Comparison of ENCODE assay signal across 1 cellular context in genomic region chr19:15332311-15332996, GRCh38.
TF ChIP-seq lines count a peak whose summit lies in the region.

Gene BRD4, minus strand, starts transcription at chr19:15332539. Its CDS starts 59,440 bp downstream, at chr19:15273099.

TF ChIP-seq in K562, 482 proteins besides CTCF, POLR2A, EP300 and RAD21 (continued from another document and continues in another):
- TF ChIP-seq FOSL1 (tag; conservative IDR thresholded peaks at IDR 0.05) (0 out of 2 replicates have a peak, but pooled peaks have one; percentile 41), MIER1 (IDR thresholded peaks at IDR 0.05; ENCODE audit: low read depth) (peak; percentile 65; the same call in 1 of the 2 replicates), PPARD (CRISPR knock-in tag; IDR thresholded peaks at IDR 0.05) (no peak), ZFP30 (CRISPR knock-in tag; IDR thresholded peaks at IDR 0.05; ENCODE audit: borderline replicate concordance) (no peak), CREM (IDR thresholded peaks at IDR 0.05; ENCODE audit: low read depth) (peak; percentile 12; the same call in 1 of the 2 replicates), ZEB2 (IDR thresholded peaks at IDR 0.05) (no peak), EP400 (IDR thresholded peaks at IDR 0.05) (peak; percentile 13; the same call in 1 of the 2 replicates), MTA3 (IDR thresholded peaks at IDR 0.05; ENCODE audit: borderline replicate concordance) (0 out of 2 replicates have a peak, but pooled peaks have one; percentile 14), ZNF644 (tag; IDR thresholded peaks at IDR 0.05; ENCODE audit: low read depth) (peak; percentile 80; the same call in 1 of the 2 replicates), SUPT5H (IDR thresholded peaks at IDR 0.05) (peak; percentile 53; the same call in 1 of the 2 replicates), IRF2 (CRISPR knock-in tag; IDR thresholded peaks at IDR 0.05) (no peak), ZBTB33 (CRISPR knock-in tag; IDR thresholded peaks at IDR 0.05) (no peak), MYC (IDR thresholded peaks at IDR 0.05; ENCODE audit: low read depth, low read length) (no peak), MYC (CRISPR knock-in tag; IDR thresholded peaks at IDR 0.05; ENCODE audit: borderline replicate concordance, low read depth) (peak; percentile 28; the same call in 1 of the 2 replicates), SNRNP70 (optimal IDR thresholded peaks at IDR 0.05; ENCODE audit: low read depth, low read length) (no peak), ZNF707 (CRISPR knock-in tag; conservative IDR thresholded peaks at IDR 0.05) (no peak), POLR2H (tag; IDR thresholded peaks at IDR 0.05; ENCODE audit: low read depth) (peak; percentile 53), ZBTB11 (CRISPR knock-in tag; IDR thresholded peaks at IDR 0.05) (peak in 1 of 3 experiments; percentile 47; a peak in 1 of 6 replicates), ETS1 (conservative IDR thresholded peaks at IDR 0.05; ENCODE audit: control insufficient read depth, low read depth, low read length) (0 out of 2 replicates have a peak, but pooled peaks have one; percentile 18), RHOXF2B (CRISPR knock-in tag; conservative IDR thresholded peaks at IDR 0.05) (no peak), ID3 (CRISPR knock-in tag; IDR thresholded peaks at IDR 0.05) (no peak), ID3 (tag; IDR thresholded peaks at IDR 0.05) (no peak), ZNF197 (CRISPR knock-in tag; IDR thresholded peaks at IDR 0.05; ENCODE audit: low read depth) (peak; percentile 87; the same call in 1 of the 2 replicates), POLR2B (IDR thresholded peaks at IDR 0.05; ENCODE audit: low read depth, partially characterized antibody) (peak; percentile 53), JUNB (CRISPR knock-in tag; conservative IDR thresholded peaks at IDR 0.05) (no peak), MAZ (CRISPR knock-in tag; conservative IDR thresholded peaks at IDR 0.05 in 1 of 2, IDR thresholded peaks at IDR 0.05 in 1 of 2) (peak in 1 of 2 experiments; percentile 17; a peak in 1 of 4 replicates), SRF (CRISPR knock-in tag; IDR thresholded peaks at IDR 0.05) (no peak), SMAD3 (CRISPR knock-in tag; conservative IDR thresholded peaks at IDR 0.05) (no peak), PCBP2 (IDR thresholded peaks at IDR 0.05; ENCODE audit: low read depth, low read length, poor library complexity, severe bottlenecking) (no peak), TAF1 (IDR thresholded peaks at IDR 0.05; ENCODE audit: control insufficient read depth, extremely low read depth, insufficient read depth, low read length, severe bottlenecking) (peak; percentile 12), RBBP5 (IDR thresholded peaks at IDR 0.05; ENCODE audit: borderline replicate concordance, insufficient read depth, low read length, poor library complexity, severe bottlenecking) (peak; percentile 45), HMGN3 (IDR thresholded peaks at IDR 0.05; ENCODE audit: borderline replicate concordance, extremely low read depth, insufficient read length, low read depth, low read length) (peak; percentile 11), RBFOX2 (IDR thresholded peaks at IDR 0.05; ENCODE audit: low read depth, low read length) (peak; percentile 50), ZBTB40 (IDR thresholded peaks at IDR 0.05) (peak; percentile 45; the same call in 1 of the 2 replicates), ZBTB40 (CRISPR knock-in tag; IDR thresholded peaks at IDR 0.05) (no peak), ZNF766 (CRISPR knock-in tag; conservative IDR thresholded peaks at IDR 0.05) (peak; percentile 80), NRF1 (conservative IDR thresholded peaks at IDR 0.05 in 1 of 2, IDR thresholded peaks at IDR 0.05 in 1 of 2) (peak in 1 of 2 experiments; percentile 31; a peak in 2 of 4 replicates), ELF4 (CRISPR knock-in tag; IDR thresholded peaks at IDR 0.05) (no peak), RB1 (IDR thresholded peaks at IDR 0.05; ENCODE audit: low read depth) (0 out of 2 replicates have a peak, but pooled peaks have one; percentile 8)
- TF ChIP-seq, protein P1, sequence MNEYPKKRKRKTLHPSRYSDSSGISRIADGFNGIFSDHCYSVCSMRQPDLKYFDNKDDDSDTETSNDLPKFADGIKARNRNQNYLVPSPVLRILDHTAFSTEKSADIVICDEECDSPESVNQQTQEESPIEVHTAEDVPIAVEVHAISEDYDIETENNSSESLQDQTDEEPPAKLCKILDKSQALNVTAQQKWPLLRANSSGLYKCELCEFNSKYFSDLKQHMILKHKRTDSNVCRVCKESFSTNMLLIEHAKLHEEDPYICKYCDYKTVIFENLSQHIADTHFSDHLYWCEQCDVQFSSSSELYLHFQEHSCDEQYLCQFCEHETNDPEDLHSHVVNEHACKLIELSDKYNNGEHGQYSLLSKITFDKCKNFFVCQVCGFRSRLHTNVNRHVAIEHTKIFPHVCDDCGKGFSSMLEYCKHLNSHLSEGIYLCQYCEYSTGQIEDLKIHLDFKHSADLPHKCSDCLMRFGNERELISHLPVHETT (CRISPR knock-in tag; conservative IDR thresholded peaks at IDR 0.05 in 1 of 2, IDR thresholded peaks at IDR 0.05 in 1 of 2): 0 out of 4 replicates have a peak, but pooled peaks of 1 of the 2 experiments have one; percentile 58
- TF ChIP-seq, protein P2, sequence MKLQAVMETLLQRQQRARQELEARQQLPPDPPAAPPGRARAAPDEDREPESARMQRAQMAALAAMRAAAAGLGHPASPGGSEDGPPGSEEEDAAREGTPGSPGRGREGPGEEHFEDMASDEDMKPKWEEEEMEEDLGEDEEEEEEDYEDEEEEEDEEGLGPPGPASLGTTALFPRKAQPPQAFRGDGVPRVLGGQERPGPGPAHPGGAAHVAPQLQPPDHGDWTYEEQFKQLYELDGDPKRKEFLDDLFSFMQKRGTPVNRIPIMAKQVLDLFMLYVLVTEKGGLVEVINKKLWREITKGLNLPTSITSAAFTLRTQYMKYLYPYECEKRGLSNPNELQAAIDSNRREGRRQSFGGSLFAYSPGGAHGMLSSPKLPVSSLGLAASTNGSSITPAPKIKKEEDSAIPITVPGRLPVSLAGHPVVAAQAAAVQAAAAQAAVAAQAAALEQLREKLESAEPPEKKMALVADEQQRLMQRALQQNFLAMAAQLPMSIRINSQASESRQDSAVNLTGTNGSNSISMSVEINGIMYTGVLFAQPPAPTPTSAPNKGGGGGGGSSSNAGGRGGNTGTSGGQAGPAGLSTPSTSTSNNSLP (IDR thresholded peaks at IDR 0.05; ENCODE audit: borderline replicate concordance, low read depth, low read length): no peak
